ENCODE assay signal across 24 cellular contexts in genomic region chrX:139974496-139974895, GRCh38. TPM values are rescaled to one million over a fixed set of nuclear protein-coding genes. Genes with fewer than 3 reads are reported as not detected.
"Had no signal": no experiment of that assay in that cellular context is flagged by ENCODE, and none has a peak within 500 bp of the region (broad histone marks: within the 10 kb centered on the region; RNA-seq: fewer than 3 reads in every experiment).

No MANE protein-coding gene starts in this region.

- H3K36me3 ChIP-seq: MG63, SJSA1 had no signal

- H3K9me3 ChIP-seq: MG63, SJSA1 had no signal

- H3K27ac ChIP-seq: HL-60, SJSA1, SK-N-MC had no signal

- H3K27me3 ChIP-seq: MG63, SJSA1 had no signal

- H3K4me1 ChIP-seq: SJSA1 had no signal

- DNase-seq: Karpas-422, KG1, MG63, NCI-H1092, NCI-H1105 treated with DMSO at 0.1 percent for 48 hours, NCI-H1436, NCI-H187, NCI-H2029, NCI-H2081 treated with DMSO at 0.1 percent for 48 hours, NCI-H2171, NCI-H226, NCI-H446, NCI-H510A, NCI-H524 treated with DMSO at 0.1 percent for 48 hours, NCI-H69, NCI-H774, Right ventricle myocardium superior, RPMI8226, SIG-M5 had no signal

- FAIRE-seq: HTR-8/SVneo, RCC 7860 had no signal

- H3K4me3 ChIP-seq: MG63, SJSA1, SK-N-MC had no signal

RNA-seq across cellular contexts. Expression of gene CXorf66, which starts 9.2 kb away (rescaled TPM):
- total RNA-seq: Right ventricle myocardium superior, SJSA1 had no signal
